ENCODE assay signal across 9 cellular contexts in genomic region chr12:104930388-104931326, GRCh38. TPM values are rescaled to one million over a fixed set of nuclear protein-coding genes. Genes with fewer than 3 reads are reported as not detected.
DNase-seq lines count a peak whose midpoint lies in the region; ATAC-seq and TF ChIP-seq lines count a peak whose summit lies in the region.
"Had no signal": no experiment of that assay in that cellular context is flagged by ENCODE, and none has a peak within 500 bp of the region (broad histone marks: within the 10 kb centered on the region; RNA-seq: fewer than 3 reads in every experiment).

No MANE protein-coding gene starts in this region.

- no peak for TF ChIP-seq CTCF in GM12865 (IDR thresholded peaks at IDR 0.05; ENCODE audit: insufficient read depth, low read depth, low read length, missing control alignments)

- peak overlapping the region; percentile 21 for H3K4me3 ChIP-seq in GM12865 (ENCODE audit: low read depth, low read length)

- ATAC-seq in GM21526 (IDR thresholded peaks at IDR 0.05; ENCODE audit: low FRiP score, unreplicated experiment) (peak; percentile 82), left lobe of liver (peak; percentile 39), GM19324 (IDR thresholded peaks at IDR 0.05; ENCODE audit: low FRiP score, unreplicated experiment) (no peak)

- DNase-seq in GM12865 (ENCODE audit: low read depth) (peak; percentile 87), HS-5 (ENCODE audit: low read depth) (peak; percentile 3), left lobe of liver (ENCODE audit: low spot score) (no peak), cerebellar nuclear complex (lab: John Stamatoyannopoulos, UW) (no peak), middle frontal gyrus (ENCODE audit: extremely low spot score, low spot score) (no peak)
- DNase-seq in effector CD8-positive, alpha-beta T cell (lab: John Stamatoyannopoulos, UW), result no peak
- DNase-seq: activated naive CD8-positive, alpha-beta T cell treated with anti-CD3 and anti-CD28 coated beads, Interleukin-2, amount 10 ng/mL, durations not matched to agents 7 days and 5 days had no signal

RNA-seq across cellular contexts. Expression of gene SLC41A2, which starts 27.4 kb away (rescaled TPM):
- 93.1 TPM for total RNA-seq in left lobe of liver

RNA-seq across cellular contexts. Expression of gene NOPCHAP1, which starts 55.5 kb away (rescaled TPM):
- 5.9 TPM for total RNA-seq in left lobe of liver

Comparison
In these comparisons a context has a peak if more than half of its experiments do, and no peak if none do; other contexts are left out.
1. DNase-seq: peak in GM12865 (single experiment) and HS-5 (single experiment); none in left lobe of liver (single experiment), effector CD8-positive, alpha-beta T cell (single experiment), cerebellar nuclear complex (0 of 2) and middle frontal gyrus (single experiment).